In the genomic region with DNA sequence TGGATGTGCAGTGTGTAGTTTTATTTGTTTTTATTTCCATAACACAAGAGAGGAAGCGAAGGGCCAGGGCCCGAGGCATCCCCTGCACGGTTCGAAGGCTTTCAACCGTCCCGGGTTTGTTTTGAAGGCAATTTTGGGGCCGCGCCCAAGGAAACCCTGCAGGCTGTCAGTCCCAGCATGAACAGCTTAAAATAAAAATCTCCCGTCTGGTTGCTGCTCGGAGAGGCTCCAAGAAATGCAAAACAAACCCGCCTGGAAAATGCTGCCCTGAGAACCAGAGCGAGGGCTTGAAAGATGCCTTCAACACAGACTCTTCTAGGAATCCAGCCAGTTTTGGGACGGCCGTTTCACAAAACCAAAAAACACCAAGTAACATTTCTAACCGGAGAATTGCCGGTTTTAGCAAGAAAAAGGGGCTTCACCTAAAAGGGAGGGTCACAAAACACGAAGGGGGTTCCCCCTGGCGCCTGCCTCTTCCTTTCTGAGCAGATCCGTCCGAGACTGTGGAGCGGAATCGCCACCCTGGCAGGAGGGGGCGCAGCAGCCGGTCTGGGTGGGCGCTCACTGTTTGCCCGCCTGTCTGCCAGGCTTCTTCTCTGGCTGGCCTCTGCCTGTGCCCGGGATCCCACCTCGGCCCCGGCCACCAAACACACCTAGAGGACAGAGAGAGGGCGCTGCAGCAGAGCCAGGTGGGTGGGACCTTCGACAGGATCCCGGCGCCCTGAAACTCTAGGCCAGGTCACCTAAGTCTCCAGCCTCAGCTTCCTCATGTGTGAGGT, we compare ENCODE assay signal across 8 cellular contexts. TPM values are rescaled to one million over a fixed set of nuclear protein-coding genes. Genes with fewer than 3 reads are reported as not detected.
DNase-seq lines count a peak whose midpoint lies in the region; ATAC-seq and TF ChIP-seq lines count a peak whose summit lies in the region.

No MANE protein-coding gene starts in this region.

- intact Hi-C loops in transverse colon (cut with DNase I; ENCODE audit: low total_unique reads), result no loop called here

- H3K27ac Mint-ChIP-seq in activated CD8-positive, alpha-beta memory T cell treated with anti-CD3 and anti-CD28 coated beads, Interleukin-2, amount 10 ng/mL, durations not matched to agents 7 days and 5 days, result peak overlapping the region; percentile 99
- peak overlapping the region; percentile 96 for H3K27ac Mint-ChIP-seq in memory B cell

- in situ Hi-C loops in transverse colon (cut with MboI; ENCODE audit: low pct_ligation_motif_present in 1 of 4, low pct_unique_long_range_greater_than_20kb in 1 of 4, low sequenced_read_pairs in 3 of 4), result no loop called here

- H3K4me1 ChIP-seq in transverse colon, result peaks cover 22 to 77% (median 54%) of the 10 kb centered on the region in 4 donors

- 72% methylated on average over 32 of the region's 33 CpGs; no CpG with 5 or more reads in 1 of the 2 donors for WGBS in transverse colon (ENCODE audit: low coverage in 1 of 2), 2 donors

- CTCF ChIA-PET in activated CD8-positive, alpha-beta memory T cell treated with anti-CD3 and anti-CD28 coated beads, Interleukin-2, amount 10 ng/mL, durations not matched to agents 7 days and 5 days (lab: Charles Lee), result interaction anchor here (1.8 to 17.3 kb wide), 2 partner anchors 22 to 26 kb away, joined by 7 to 399 read pairs; partner anchors contain the start of gene JUND

- no peak for ATAC-seq in activated CD8-positive, alpha-beta memory T cell treated with anti-CD3 and anti-CD28 coated beads, Interleukin-2, amount 10 ng/mL, durations not matched to agents 7 days and 5 days
- ATAC-seq in memory B cell (ENCODE audit: low read depth) (peak; percentile 37), HG03457 (IDR thresholded peaks at IDR 0.05; ENCODE audit: unreplicated experiment) (no peak), HG02885 (IDR thresholded peaks at IDR 0.05; ENCODE audit: poor library complexity, unreplicated experiment) (no peak)

- H3K4me3 ChIP-seq in transverse colon, result no peak overlapping the region

- H3K9me3 Mint-ChIP-seq in activated CD8-positive, alpha-beta memory T cell treated with anti-CD3 and anti-CD28 coated beads, Interleukin-2, amount 10 ng/mL, durations not matched to agents 7 days and 5 days (ENCODE audit: low read depth), result no peaks in the 10 kb centered on the region
- H3K9me3 Mint-ChIP-seq in memory B cell, result no peaks in the 10 kb centered on the region

- peaks cover 40% of the 10 kb centered on the region for H3K4me1 Mint-ChIP-seq in activated CD8-positive, alpha-beta memory T cell treated with anti-CD3 and anti-CD28 coated beads, Interleukin-2, amount 10 ng/mL, durations not matched to agents 7 days and 5 days
- peaks cover 33% of the 10 kb centered on the region for H3K4me1 Mint-ChIP-seq in memory B cell

- peaks cover 28% of the 10 kb centered on the region for H3K36me3 Mint-ChIP-seq in activated CD8-positive, alpha-beta memory T cell treated with anti-CD3 and anti-CD28 coated beads, Interleukin-2, amount 10 ng/mL, durations not matched to agents 7 days and 5 days
- peaks cover 1% of the 10 kb centered on the region for H3K36me3 Mint-ChIP-seq in memory B cell

- H3K9me3 ChIP-seq in transverse colon, result no peaks in the 10 kb centered on the region

- peak overlapping the region; percentile 93 to 98 (median 96) for H3K27ac ChIP-seq in transverse colon

- no peaks in the 10 kb centered on the region for H3K27me3 ChIP-seq in transverse colon

- H3K4me3 Mint-ChIP-seq in activated CD8-positive, alpha-beta memory T cell treated with anti-CD3 and anti-CD28 coated beads, Interleukin-2, amount 10 ng/mL, durations not matched to agents 7 days and 5 days, result peak overlapping the region; percentile 94
- H3K4me3 Mint-ChIP-seq in memory B cell, result peak overlapping the region; percentile 84

- TF ChIP-seq POLR2A in transverse colon (IDR thresholded peaks at IDR 0.05), result no peak

- no peak for TF ChIP-seq EP300 in transverse colon (IDR thresholded peaks at IDR 0.05; ENCODE audit: low read depth)

- no peak for TF ChIP-seq CTCF in transverse colon (IDR thresholded peaks at IDR 0.05)

- peaks cover 0 to 10% (median 0%) of the 10 kb centered on the region in 4 donors for H3K36me3 ChIP-seq in transverse colon

- peak; percentile 67 for DNase-seq in activated CD8-positive, alpha-beta memory T cell treated with anti-CD3 and anti-CD28 coated beads, Interleukin-2, amount 10 ng/mL, durations not matched to agents 7 days and 5 days
- no peak for DNase-seq in activated CD8-positive, alpha-beta memory T cell treated with anti-CD3 and anti-CD28 coated beads for 24 hours
- DNase-seq in anterior cingulate cortex (lab: John Stamatoyannopoulos, UW), result peak in 47 of 58 donors; percentile 8 to 75 (median 34)
- DNase-seq in memory B cell (ENCODE audit: low spot score in 2 of 2), result peak in 1 of 2 donors; percentile 52
- DNase-seq in transverse colon, result no peak
- DNase-seq in epidermal melanocyte (ENCODE audit: insufficient read length, low spot score), result no peak

- H3K27me3 Mint-ChIP-seq in activated CD8-positive, alpha-beta memory T cell treated with anti-CD3 and anti-CD28 coated beads, Interleukin-2, amount 10 ng/mL, durations not matched to agents 7 days and 5 days, result no peaks in the 10 kb centered on the region
- no peaks in the 10 kb centered on the region for H3K27me3 Mint-ChIP-seq in memory B cell

RNA-seq across cellular contexts. Expression of gene LSM4, which starts 15.8 kb away (rescaled TPM):
- 100 to 1,000 TPM; 209 to 236 TPM for total RNA-seq in activated CD8-positive, alpha-beta memory T cell treated with anti-CD3 and anti-CD28 coated beads, Interleukin-2, amount 10 ng/mL, durations not matched to agents 7 days and 5 days
- total RNA-seq in transverse colon, result 100 to 1,000 TPM in 3 of 4 donors, 10 to 100 TPM in 1; 94.3 to 218 (median 175) TPM

RNA-seq across cellular contexts. Expression of gene JUND, which starts 25.7 kb away (rescaled TPM):
- 100 to 1,000 TPM; 498 to 501 TPM for total RNA-seq in activated CD8-positive, alpha-beta memory T cell treated with anti-CD3 and anti-CD28 coated beads, Interleukin-2, amount 10 ng/mL, durations not matched to agents 7 days and 5 days
- total RNA-seq in transverse colon, result 1,000 to 10,000 TPM in 3 of 4 donors, 100 to 1,000 TPM in 1; 714 to 2,423 (median 1,288) TPM

RNA-seq across cellular contexts. Expression of gene IQCN, which starts 32.8 kb away (rescaled TPM):
- total RNA-seq in activated CD8-positive, alpha-beta memory T cell treated with anti-CD3 and anti-CD28 coated beads, Interleukin-2, amount 10 ng/mL, durations not matched to agents 7 days and 5 days, result 1 to 10 TPM; 2.2 to 3.1 TPM
- 10 to 100 TPM in 3 of 4 donors, 1 to 10 TPM in 1; 4.8 to 49.7 (median 17.5) TPM for total RNA-seq in transverse colon

RNA-seq across cellular contexts. Expression of gene PGPEP1, which starts 33.3 kb away (rescaled TPM):
- 10 to 100 TPM; 35.5 to 44.7 TPM for total RNA-seq in activated CD8-positive, alpha-beta memory T cell treated with anti-CD3 and anti-CD28 coated beads, Interleukin-2, amount 10 ng/mL, durations not matched to agents 7 days and 5 days
- total RNA-seq in transverse colon, result 100 to 1,000 TPM in 1 of 4 donors, 10 to 100 TPM in 3; 59.7 to 110 (median 73.0) TPM

Comparison
In these comparisons a context has a peak if more than half of its experiments do, and no peak if none do; other contexts are left out.
1. DNase-seq: peak in activated CD8-positive, alpha-beta memory T cell treated with anti-CD3 and anti-CD28 coated beads, Interleukin-2, amount 10 ng/mL, durations not matched to agents 7 days and 5 days (single experiment) and anterior cingulate cortex (47 of 58); none in activated CD8-positive, alpha-beta memory T cell treated with anti-CD3 and anti-CD28 coated beads for 24 hours (single experiment), transverse colon (single experiment) and epidermal melanocyte (single experiment).